In the genomic region with DNA sequence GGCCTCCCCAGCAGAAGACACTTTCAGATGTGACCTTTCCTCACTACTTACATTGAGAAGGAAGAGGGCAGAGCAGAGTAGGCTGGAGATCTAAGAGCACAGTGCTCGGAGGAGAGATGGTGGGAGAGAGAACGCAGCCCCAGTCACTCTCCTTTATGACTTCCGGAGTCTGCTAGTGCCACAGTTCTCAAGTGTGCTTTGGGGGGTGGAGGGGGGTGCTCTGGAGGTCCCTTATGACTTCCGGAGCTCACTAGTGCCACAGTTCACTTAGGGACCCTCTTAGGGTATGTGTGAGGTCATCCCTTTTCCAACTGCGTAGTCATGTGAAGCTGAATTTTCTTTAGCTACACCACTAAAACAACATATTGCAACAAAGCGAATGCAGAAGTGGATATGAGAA, we compare ENCODE assay signal across 1 cellular context.
TF ChIP-seq lines count a peak whose summit lies in the region.

No MANE protein-coding gene starts in this region.

TF ChIP-seq in GM12878, 131 proteins besides CTCF, POLR2A, EP300 and RAD21 (continued from another document):
- TF ChIP-seq, protein P1, sequence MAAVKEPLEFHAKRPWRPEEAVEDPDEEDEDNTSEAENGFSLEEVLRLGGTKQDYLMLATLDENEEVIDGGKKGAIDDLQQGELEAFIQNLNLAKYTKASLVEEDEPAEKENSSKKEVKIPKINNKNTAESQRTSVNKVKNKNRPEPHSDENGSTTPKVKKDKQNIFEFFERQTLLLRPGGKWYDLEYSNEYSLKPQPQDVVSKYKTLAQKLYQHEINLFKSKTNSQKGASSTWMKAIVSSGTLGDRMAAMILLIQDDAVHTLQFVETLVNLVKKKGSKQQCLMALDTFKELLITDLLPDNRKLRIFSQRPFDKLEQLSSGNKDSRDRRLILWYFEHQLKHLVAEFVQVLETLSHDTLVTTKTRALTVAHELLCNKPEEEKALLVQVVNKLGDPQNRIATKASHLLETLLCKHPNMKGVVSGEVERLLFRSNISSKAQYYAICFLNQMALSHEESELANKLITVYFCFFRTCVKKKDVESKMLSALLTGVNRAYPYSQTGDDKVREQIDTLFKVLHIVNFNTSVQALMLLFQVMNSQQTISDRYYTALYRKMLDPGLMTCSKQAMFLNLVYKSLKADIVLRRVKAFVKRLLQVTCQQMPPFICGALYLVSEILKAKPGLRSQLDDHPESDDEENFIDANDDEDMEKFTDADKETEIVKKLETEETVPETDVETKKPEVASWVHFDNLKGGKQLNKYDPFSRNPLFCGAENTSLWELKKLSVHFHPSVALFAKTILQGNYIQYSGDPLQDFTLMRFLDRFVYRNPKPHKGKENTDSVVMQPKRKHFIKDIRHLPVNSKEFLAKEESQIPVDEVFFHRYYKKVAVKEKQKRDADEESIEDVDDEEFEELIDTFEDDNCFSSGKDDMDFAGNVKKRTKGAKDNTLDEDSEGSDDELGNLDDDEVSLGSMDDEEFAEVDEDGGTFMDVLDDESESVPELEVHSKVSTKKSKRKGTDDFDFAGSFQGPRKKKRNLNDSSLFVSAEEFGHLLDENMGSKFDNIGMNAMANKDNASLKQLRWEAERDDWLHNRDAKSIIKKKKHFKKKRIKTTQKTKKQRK (IDR thresholded peaks at IDR 0.05; ENCODE audit: low read depth, low read length), result no peak
- TF ChIP-seq ASH2L (IDR thresholded peaks at IDR 0.05; ENCODE audit: borderline replicate concordance, low read depth) (no peak), CBX5 (IDR thresholded peaks at IDR 0.05; ENCODE audit: low read depth) (no peak), PKNOX1 (IDR thresholded peaks at IDR 0.05) (no peak), NR2F1 (conservative IDR thresholded peaks at IDR 0.05) (no peak), HDAC6 (IDR thresholded peaks at IDR 0.05; ENCODE audit: unreplicated experiment) (no peak), MLLT1 (IDR thresholded peaks at IDR 0.05) (no peak), DPF2 (IDR thresholded peaks at IDR 0.05) (no peak), NFIC (IDR thresholded peaks at IDR 0.05; ENCODE audit: low read depth, low read length) (no peak), WRNIP1 (IDR thresholded peaks at IDR 0.05; ENCODE audit: borderline replicate concordance, low read depth, low read length) (no peak)
- TF ChIP-seq, protein P2, sequence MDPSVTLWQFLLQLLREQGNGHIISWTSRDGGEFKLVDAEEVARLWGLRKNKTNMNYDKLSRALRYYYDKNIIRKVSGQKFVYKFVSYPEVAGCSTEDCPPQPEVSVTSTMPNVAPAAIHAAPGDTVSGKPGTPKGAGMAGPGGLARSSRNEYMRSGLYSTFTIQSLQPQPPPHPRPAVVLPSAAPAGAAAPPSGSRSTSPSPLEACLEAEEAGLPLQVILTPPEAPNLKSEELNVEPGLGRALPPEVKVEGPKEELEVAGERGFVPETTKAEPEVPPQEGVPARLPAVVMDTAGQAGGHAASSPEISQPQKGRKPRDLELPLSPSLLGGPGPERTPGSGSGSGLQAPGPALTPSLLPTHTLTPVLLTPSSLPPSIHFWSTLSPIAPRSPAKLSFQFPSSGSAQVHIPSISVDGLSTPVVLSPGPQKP (IDR thresholded peaks at IDR 0.05; ENCODE audit: low read depth, low read length), result no peak
TF ChIP-seq in GM12878: peak in this region for 0.
